ENCODE assay signal across 1 cellular context in the genomic region with DNA sequence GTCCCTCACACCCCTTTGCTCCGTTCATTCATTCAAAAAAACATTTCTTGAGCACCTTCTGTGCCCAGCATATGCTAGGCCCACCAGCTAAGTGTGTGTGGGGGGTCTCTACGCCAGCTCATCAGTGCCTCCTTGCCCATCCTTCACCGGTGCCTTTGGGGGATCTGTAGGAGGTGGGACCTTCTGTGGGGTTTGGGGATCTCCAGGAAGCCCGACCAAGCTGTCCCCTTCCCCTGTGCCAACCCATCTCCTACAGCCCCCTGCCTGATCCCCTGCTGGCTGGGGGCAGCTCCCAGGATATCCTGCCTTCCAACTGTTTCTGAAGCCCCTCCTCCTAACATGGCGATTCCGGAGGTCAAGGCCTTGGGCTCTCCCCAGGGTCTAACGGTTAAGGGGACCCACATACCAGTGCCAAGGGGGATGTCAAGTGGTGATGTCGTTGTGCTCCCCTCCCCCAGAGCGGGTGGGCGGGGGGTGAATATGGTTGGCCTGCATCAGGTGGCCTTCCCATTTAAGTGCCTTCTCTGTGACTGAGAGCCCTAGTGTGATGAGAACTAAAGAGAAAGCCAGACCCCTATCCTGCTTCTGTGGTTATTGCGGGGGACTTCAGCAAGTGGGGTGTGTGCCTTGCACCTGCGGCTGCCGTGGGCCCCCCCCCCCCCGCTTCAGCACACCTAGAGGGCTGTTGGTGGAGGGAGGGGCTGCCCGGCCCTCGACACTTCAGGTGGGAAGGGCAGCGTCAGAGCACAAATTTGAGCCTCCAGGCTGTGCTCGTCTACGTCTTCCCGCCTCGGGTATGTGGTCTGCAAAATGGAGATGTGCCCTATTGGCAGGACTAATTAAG.
TF ChIP-seq lines count a peak whose summit lies in the region.

No MANE protein-coding gene starts in this region.

TF ChIP-seq in HepG2, 621 proteins besides CTCF, POLR2A, EP300 and RAD21 (continues in another document):
- TF ChIP-seq ELF3 (CRISPR knock-in tag; IDR thresholded peaks at IDR 0.05) (no peak), NFYB (CRISPR knock-in tag; IDR thresholded peaks at IDR 0.05) (peak; percentile 28; the same call in 1 of the 2 replicates), ZNF605 (CRISPR knock-in tag; IDR thresholded peaks at IDR 0.05) (peak; percentile 80; the same call in 1 of the 2 replicates), ZFP1 (CRISPR knock-in tag; IDR thresholded peaks at IDR 0.05) (no peak; the same call in 1 of the 2 replicates), MBNL3 (CRISPR knock-in tag; conservative IDR thresholded peaks at IDR 0.05) (no peak), CENPT (CRISPR knock-in tag; IDR thresholded peaks at IDR 0.05; ENCODE audit: low read depth) (no peak), HMGXB3 (CRISPR knock-in tag; IDR thresholded peaks at IDR 0.05; ENCODE audit: borderline replicate concordance) (0 out of 2 replicates have a peak, but pooled peaks have one; percentile 26), REPIN1 (CRISPR knock-in tag; IDR thresholded peaks at IDR 0.05; ENCODE audit: borderline replicate concordance, low read depth) (peak; percentile 57; the same call in 1 of the 2 replicates), ZNF414 (CRISPR knock-in tag; IDR thresholded peaks at IDR 0.05) (peak; percentile 46; the same call in 1 of the 2 replicates), NCOA2 (CRISPR knock-in tag; IDR thresholded peaks at IDR 0.05) (peak; percentile 33; the same call in 1 of the 2 replicates), AGO2 (optimal IDR thresholded peaks at IDR 0.05; ENCODE audit: low read depth, low read length) (peak; percentile 87), SETDB1 (CRISPR knock-in tag; IDR thresholded peaks at IDR 0.05; ENCODE audit: borderline replicate concordance) (no peak), ZGPAT (CRISPR knock-in tag; IDR thresholded peaks at IDR 0.05) (0 out of 2 replicates have a peak, but pooled peaks have one; percentile 18), FOXP4 (CRISPR knock-in tag; IDR thresholded peaks at IDR 0.05) (no peak), ETV6 (CRISPR knock-in tag; conservative IDR thresholded peaks at IDR 0.05) (no peak), BORCS8-MEF2B (CRISPR knock-in tag; IDR thresholded peaks at IDR 0.05) (peak; percentile 90), ZNF235 (CRISPR knock-in tag; IDR thresholded peaks at IDR 0.05; ENCODE audit: borderline replicate concordance) (no peak), NFKB2 (CRISPR knock-in tag; IDR thresholded peaks at IDR 0.05; ENCODE audit: borderline replicate concordance) (peak; percentile 12; the same call in 1 of the 2 replicates), ZNF367 (CRISPR knock-in tag; IDR thresholded peaks at IDR 0.05; ENCODE audit: borderline replicate concordance) (0 out of 2 replicates have a peak, but pooled peaks have one; percentile 20), ZFP82 (CRISPR knock-in tag; IDR thresholded peaks at IDR 0.05; ENCODE audit: borderline replicate concordance) (no peak), ZNF44 (CRISPR knock-in tag; IDR thresholded peaks at IDR 0.05) (peak; percentile 65; the same call in 1 of the 2 replicates), ZNF816 (CRISPR knock-in tag; IDR thresholded peaks at IDR 0.05; ENCODE audit: borderline replicate concordance) (peak; percentile 84; the same call in 1 of the 2 replicates), PLSCR1 (CRISPR knock-in tag; IDR thresholded peaks at IDR 0.05; ENCODE audit: borderline replicate concordance) (peak; percentile 68; the same call in 1 of the 2 replicates), ZNF501 (CRISPR knock-in tag; IDR thresholded peaks at IDR 0.05) (peak; percentile 78), GFI1 (CRISPR knock-in tag; IDR thresholded peaks at IDR 0.05; ENCODE audit: borderline replicate concordance) (peak; percentile 65), ZNF318 (CRISPR knock-in tag; IDR thresholded peaks at IDR 0.05) (peak; percentile 78; the same call in 1 of the 2 replicates), SPEN (CRISPR knock-in tag; IDR thresholded peaks at IDR 0.05; ENCODE audit: low read depth) (peak; percentile 60; the same call in 1 of the 2 replicates), CCDC6 (CRISPR knock-in tag; IDR thresholded peaks at IDR 0.05) (peak; percentile 36; the same call in 1 of the 2 replicates), POLR2AphosphoS2 (IDR thresholded peaks at IDR 0.05; ENCODE audit: low read depth, low read length) (0 out of 2 replicates have a peak, but pooled peaks have one; percentile 27), NFRKB (IDR thresholded peaks at IDR 0.05) (no peak)
- TF ChIP-seq, protein P1, sequence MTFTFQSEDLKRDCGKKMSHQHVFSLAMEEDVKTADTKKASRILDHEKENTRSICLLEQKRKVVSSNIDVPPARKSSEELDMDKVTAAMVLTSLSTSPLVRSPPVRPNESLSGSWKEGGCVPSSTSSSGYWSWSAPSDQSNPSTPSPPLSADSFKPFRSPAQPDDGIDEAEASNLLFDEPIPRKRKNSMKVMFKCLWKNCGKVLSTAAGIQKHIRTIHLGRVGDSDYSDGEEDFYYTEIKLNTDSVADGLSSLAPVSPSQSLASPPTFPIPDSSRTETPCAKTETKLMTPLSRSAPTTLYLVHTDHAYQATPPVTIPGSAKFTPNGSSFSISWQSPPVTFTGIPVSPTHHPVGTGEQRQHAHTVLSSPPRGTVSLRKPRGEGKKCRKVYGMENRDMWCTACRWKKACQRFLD (CRISPR knock-in tag; IDR thresholded peaks at IDR 0.05; ENCODE audit: borderline replicate concordance) = peak; percentile 4; the same call in 1 of the 2 replicates
- TF ChIP-seq, protein P2, sequence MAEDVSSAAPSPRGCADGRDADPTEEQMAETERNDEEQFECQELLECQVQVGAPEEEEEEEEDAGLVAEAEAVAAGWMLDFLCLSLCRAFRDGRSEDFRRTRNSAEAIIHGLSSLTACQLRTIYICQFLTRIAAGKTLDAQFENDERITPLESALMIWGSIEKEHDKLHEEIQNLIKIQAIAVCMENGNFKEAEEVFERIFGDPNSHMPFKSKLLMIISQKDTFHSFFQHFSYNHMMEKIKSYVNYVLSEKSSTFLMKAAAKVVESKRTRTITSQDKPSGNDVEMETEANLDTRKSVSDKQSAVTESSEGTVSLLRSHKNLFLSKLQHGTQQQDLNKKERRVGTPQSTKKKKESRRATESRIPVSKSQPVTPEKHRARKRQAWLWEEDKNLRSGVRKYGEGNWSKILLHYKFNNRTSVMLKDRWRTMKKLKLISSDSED (CRISPR knock-in tag; IDR thresholded peaks at IDR 0.05) = no peak
